In genomic region chrX:135707880-135708279, GRCh38 we compare ENCODE assay signal across 10 cellular contexts. TPM values are rescaled to one million over a fixed set of nuclear protein-coding genes. Genes with fewer than 3 reads are reported as not detected.
DNase-seq lines count a peak whose midpoint lies in the region; ATAC-seq and TF ChIP-seq lines count a peak whose summit lies in the region.
"Had no signal": no experiment of that assay in that cellular context is flagged by ENCODE, and none has a peak within 500 bp of the region (broad histone marks: within the 10 kb centered on the region; RNA-seq: fewer than 3 reads in every experiment).

No MANE protein-coding gene starts in this region.

- no peak overlapping the region for H3K27ac ChIP-seq in esophagus muscularis mucosa (replicated peaks in 1 of 4)
- H3K27ac ChIP-seq: BLaER1 had no signal

- no peaks in the 10 kb centered on the region for H3K27me3 ChIP-seq in esophagus muscularis mucosa

- POLR2A ChIA-PET in activated CD4-positive, alpha-beta memory T cell treated with anti-CD3 and anti-CD28 coated beads, Interleukin-2, amount 10 ng/mL, durations not matched to agents 7 days and 5 days (lab: Charles Lee) = no interaction called here

- H3K9me3 Mint-ChIP-seq in activated CD4-positive, alpha-beta memory T cell treated with anti-CD3 and anti-CD28 coated beads, Interleukin-2, amount 10 ng/mL, durations not matched to agents 7 days and 5 days = no peaks in the 10 kb centered on the region

- no peaks in the 10 kb centered on the region for H3K27me3 Mint-ChIP-seq in activated CD4-positive, alpha-beta memory T cell treated with anti-CD3 and anti-CD28 coated beads, Interleukin-2, amount 10 ng/mL, durations not matched to agents 7 days and 5 days

- H3K4me3 Mint-ChIP-seq in activated CD4-positive, alpha-beta memory T cell treated with anti-CD3 and anti-CD28 coated beads, Interleukin-2, amount 10 ng/mL, durations not matched to agents 7 days and 5 days = no peak overlapping the region

- H3K4me3 ChIP-seq in LNCaP clone FGC (ENCODE audit: low read depth, low read length) (no peak overlapping the region), esophagus muscularis mucosa (no peak overlapping the region)
- H3K4me3 ChIP-seq: BLaER1 had no signal

- no peaks in the 10 kb centered on the region for H3K36me3 Mint-ChIP-seq in activated CD4-positive, alpha-beta memory T cell treated with anti-CD3 and anti-CD28 coated beads, Interleukin-2, amount 10 ng/mL, durations not matched to agents 7 days and 5 days (ENCODE audit: low read depth)

- intact Hi-C loops in esophagus muscularis mucosa (cut with DNase I) = no loop called here

- TF ChIP-seq EP300 in esophagus muscularis mucosa (IDR thresholded peaks at IDR 0.05) = no peak

- TF ChIP-seq CTCF in LNCaP clone FGC (IDR thresholded peaks at IDR 0.05; ENCODE audit: control insufficient read depth, extremely low read depth, insufficient read depth) = peak; percentile 23; the same call in 1 of the 2 replicates
- TF ChIP-seq CTCF in esophagus muscularis mucosa (IDR thresholded peaks at IDR 0.05) = no peak

- CTCF ChIA-PET in activated CD4-positive, alpha-beta memory T cell treated with anti-CD3 and anti-CD28 coated beads, Interleukin-2, amount 10 ng/mL, durations not matched to agents 7 days and 5 days (lab: Charles Lee) = no interaction called here

- no peak for ATAC-seq in HG02840 (IDR thresholded peaks at IDR 0.05; ENCODE audit: low FRiP score, unreplicated experiment)
- no peak for ATAC-seq in GM21526 (IDR thresholded peaks at IDR 0.05; ENCODE audit: low FRiP score, unreplicated experiment)

- no peak overlapping the region for H3K27ac Mint-ChIP-seq in activated CD4-positive, alpha-beta memory T cell treated with anti-CD3 and anti-CD28 coated beads, Interleukin-2, amount 10 ng/mL, durations not matched to agents 7 days and 5 days

- no peaks in the 10 kb centered on the region for H3K4me1 ChIP-seq in esophagus muscularis mucosa
- H3K4me1 ChIP-seq: BLaER1 had no signal

- TF ChIP-seq POLR2A in esophagus muscularis mucosa (IDR thresholded peaks at IDR 0.05; ENCODE audit: low read depth) = no peak

- DNase-seq in SHP77 (lab: John Stamatoyannopoulos, UW) = peak; percentile 13 to 32
- DNase-seq in SHP77 treated with DMSO at 0.1 percent for 48 hours (lab: John Stamatoyannopoulos, UW) = no peak
- DNase-seq in LNCaP clone FGC (ENCODE audit: low read depth) = no peak
- peak; percentile 23 for DNase-seq in activated CD4-positive, alpha-beta memory T cell treated with anti-CD3 and anti-CD28 coated beads, Interleukin-2, amount 10 ng/mL, durations not matched to agents 7 days and 5 days
- DNase-seq in stimulated activated CD4-positive, alpha-beta T cell treated with anti-CD3 and anti-CD28 coated beads, Interleukin-12 subunit alpha, Interleukin-12 subunit beta, amount 100 ng/mL, for 4 hours = peak; percentile 38
- no peak for DNase-seq in esophagus muscularis mucosa (ENCODE audit: extremely low spot score)

- no peaks in the 10 kb centered on the region for H3K36me3 ChIP-seq in esophagus muscularis mucosa
- H3K36me3 ChIP-seq: BLaER1 had no signal

- WGBS in esophagus muscularis mucosa = 59% methylated on average over 8 of the region's 12 CpGs

- no peaks in the 10 kb centered on the region for H3K9me3 ChIP-seq in esophagus muscularis mucosa
- H3K9me3 ChIP-seq: BLaER1 had no signal

- no peaks in the 10 kb centered on the region for H3K4me1 Mint-ChIP-seq in activated CD4-positive, alpha-beta memory T cell treated with anti-CD3 and anti-CD28 coated beads, Interleukin-2, amount 10 ng/mL, durations not matched to agents 7 days and 5 days

RNA-seq across cellular contexts. Expression of gene CT45A1, which starts 5.6 kb away (rescaled TPM):
- not detected for total RNA-seq in activated CD4-positive, alpha-beta memory T cell treated with anti-CD3 and anti-CD28 coated beads, Interleukin-2, amount 10 ng/mL, durations not matched to agents 7 days and 5 days
- total RNA-seq in esophagus muscularis mucosa = not detected
- total RNA-seq: subcutaneous adipose tissue had no signal

Comparison
In these comparisons a context has a peak if more than half of its experiments do, and no peak if none do; other contexts are left out.
1. DNase-seq: peak in SHP77 (2 of 2), activated CD4-positive, alpha-beta memory T cell treated with anti-CD3 and anti-CD28 coated beads, Interleukin-2, amount 10 ng/mL, durations not matched to agents 7 days and 5 days (single experiment) and stimulated activated CD4-positive, alpha-beta T cell treated with anti-CD3 and anti-CD28 coated beads, Interleukin-12 subunit alpha, Interleukin-12 subunit beta, amount 100 ng/mL, for 4 hours (single experiment); none in SHP77 treated with DMSO at 0.1 percent for 48 hours (single experiment), LNCaP clone FGC (single experiment) and esophagus muscularis mucosa (single experiment).